Comparison of ENCODE assay signal across 8 cellular contexts in the genomic region with DNA sequence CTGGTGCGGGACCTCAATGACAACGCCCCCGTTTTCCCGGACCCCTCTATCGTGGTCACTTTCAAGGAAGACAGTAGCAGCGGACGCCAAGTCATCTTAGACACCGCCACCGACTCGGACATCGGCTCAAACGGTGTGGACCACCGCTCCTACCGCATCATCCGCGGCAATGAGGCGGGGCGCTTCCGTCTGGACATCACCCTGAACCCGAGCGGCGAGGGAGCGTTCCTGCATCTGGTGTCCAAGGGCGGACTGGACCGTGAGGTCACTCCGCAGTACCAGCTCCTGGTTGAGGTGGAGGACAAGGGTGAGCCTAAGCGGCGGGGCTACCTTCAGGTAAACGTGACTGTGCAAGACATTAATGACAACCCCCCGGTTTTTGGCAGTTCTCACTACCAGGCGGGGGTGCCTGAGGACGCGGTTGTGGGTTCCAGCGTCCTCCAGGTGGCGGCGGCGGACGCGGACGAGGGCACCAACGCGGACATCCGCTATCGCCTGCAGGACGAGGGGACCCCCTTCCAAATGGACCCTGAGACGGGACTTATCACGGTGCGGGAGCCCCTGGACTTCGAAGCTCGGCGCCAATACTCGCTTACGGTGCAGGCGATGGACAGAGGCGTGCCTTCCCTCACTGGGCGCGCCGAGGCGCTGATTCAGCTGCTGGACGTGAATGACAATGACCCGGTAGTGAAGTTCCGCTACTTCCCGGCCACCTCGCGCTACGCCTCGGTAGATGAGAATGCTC. TPM values are rescaled to one million over a fixed set of nuclear protein-coding genes. Genes with fewer than 3 reads are reported as not detected.
DNase-seq lines count a peak whose midpoint lies in the region; ATAC-seq and TF ChIP-seq lines count a peak whose summit lies in the region.

No MANE protein-coding gene starts in this region.

- no peaks in the 10 kb centered on the region for H3K27me3 Mint-ChIP-seq in Calu3 (ENCODE audit: unreplicated experiment)

- CTCF ChIA-PET in Calu3 (lab: Charles Lee), result interaction anchor here (0.6 kb wide), 1 partner anchor 16 kb away, joined by 3 read pairs; no protein-coding TSS in a partner anchor

- no peaks in the 10 kb centered on the region for H3K4me1 Mint-ChIP-seq in Calu3 (ENCODE audit: low read depth, unreplicated experiment)

- peaks cover 35% of the 10 kb centered on the region for H3K36me3 ChIP-seq in MG63
- no peaks in the 10 kb centered on the region for H3K36me3 ChIP-seq in lung (ENCODE audit: control insufficient read depth in 2 of 2, insufficient read depth in 2 of 2, low read length in 2 of 2)
- no peaks in the 10 kb centered on the region for H3K36me3 ChIP-seq in testis (ENCODE audit: low read depth, missing control alignments)

- BruUV-seq in Calu3 (replicated peaks; lab: Mats Ljungman, UMichigan), result no TSS peak

- no peak for TF ChIP-seq CTCF in Calu3 (IDR thresholded peaks at IDR 0.05; ENCODE audit: unreplicated experiment)
- no peak for TF ChIP-seq CTCF in lung (IDR thresholded peaks at IDR 0.05; ENCODE audit: control extremely low read depth, extremely low read depth)
- TF ChIP-seq CTCF in testis (IDR thresholded peaks at IDR 0.05), result peak in 1 of 3 experiments; percentile 15

- H3K9me3 ChIP-seq in MG63, result no peaks in the 10 kb centered on the region
- H3K9me3 ChIP-seq in lung (ENCODE audit: control insufficient read depth in 2 of 2, insufficient read depth in 1 of 2, low read length in 1 of 2), result no peaks in the 10 kb centered on the region
- H3K9me3 ChIP-seq in testis, result no peaks in the 10 kb centered on the region

- H3K4me3 Mint-ChIP-seq in Calu3 (ENCODE audit: low read depth, unreplicated experiment), result peak overlapping the region; percentile 96

- ATAC-seq in lung (ENCODE audit: insufficient read depth, low FRiP score) (no peak), HG02884 (IDR thresholded peaks at IDR 0.05; ENCODE audit: unreplicated experiment) (no peak)

- peaks cover 37% of the 10 kb centered on the region for H3K36me3 Mint-ChIP-seq in Calu3 (ENCODE audit: insufficient read depth, unreplicated experiment)

- H3K4me3 ChIP-seq in MG63 (peak overlapping the region; percentile 88), lung (peak overlapping the region; percentile 77), testis (peak overlapping the region; percentile 80 to 87)

- no peaks in the 10 kb centered on the region for H3K27me3 ChIP-seq in MG63
- H3K27me3 ChIP-seq in lung (ENCODE audit: control insufficient read depth, insufficient read depth), result no peaks in the 10 kb centered on the region
- H3K27me3 ChIP-seq in testis, result no peaks in the 10 kb centered on the region

- peak overlapping the region; percentile 41 to 52 for H3K27ac ChIP-seq in lung (ENCODE audit: low read depth in 1 of 2, low read length in 1 of 2)
- peak overlapping the region in 1 of 2 donors; percentile 33 for H3K27ac ChIP-seq in testis

- TF ChIP-seq POLR2A in testis (IDR thresholded peaks at IDR 0.05), result no peak

- no peak overlapping the region for H3K27ac Mint-ChIP-seq in Calu3 (ENCODE audit: unreplicated experiment)

- WGBS in lung, 2 donors, result 1 to 2% methylated on average over 67 of the region's 67 CpGs
- 0 to 1% methylated on average over 21 to 66 of the region's 67 CpGs for WGBS in testis, 2 donors

- H3K4me1 ChIP-seq in lung (ENCODE audit: control insufficient read depth in 2 of 2, insufficient read depth in 2 of 2, low read length in 2 of 2) (peaks cover 6 to 17% of the 10 kb centered on the region in 2 donors), testis (peaks cover 13% of the 10 kb centered on the region)

- DNase-seq in Calu3 (peak; percentile 3), MG63 (peak; percentile 41), dermis blood vessel endothelial cell (peak; percentile 55), lung (ENCODE audit: low spot score) (peak; percentile 34), testis (peak; percentile 69), MV-4-11 (lab: John Stamatoyannopoulos, UW) (no peak), foreskin melanocyte (no peak)

- intact Hi-C loops in Calu3 (cut with micrococcal nuclease; ENCODE audit: unreplicated experiment), result loop anchor here (5.0 to 10.0 kb wide), 4 partner anchors 75 to 1090 kb away; no protein-coding TSS in a partner anchor
- intact Hi-C loops in testis (cut with DNase I; ENCODE audit: low total_unique reads), result no loop called here

- H3K9me3 Mint-ChIP-seq in Calu3 (ENCODE audit: low read depth, unreplicated experiment), result no peaks in the 10 kb centered on the region

RNA-seq across cellular contexts. Expression of a gene that starts 2.2 kb away (rescaled TPM):
- total RNA-seq in Calu3 (2022) (4.6 and 4.7 TPM in 2 replicates), dermis blood vessel endothelial cell (69.6 and 120 TPM in 2 replicates), lung (100 to 1,000 TPM in 1 of 2 donors, 10 to 100 TPM in 1; 18.1 to 105 TPM), testis (1 to 10 TPM; 6.5 to 8.9 TPM)
- 4.1 and 5.6 TPM in 2 replicates for total RNA-seq in MG63 (2014; rRNA removed; shearing (Covaris generic); ENCODE audit: low replicate concordance)
- polyA plus RNA-seq in lung (1 to 10 TPM; 1.1 to 2.6 TPM), testis (ENCODE audit: insufficient read depth, low read depth, low replicate concordance) (2.8 TPM)

Comparison
In these comparisons a context has a peak if more than half of its experiments do, and no peak if none do; other contexts are left out.
1. DNase-seq: peak in Calu3 (single experiment), MG63 (single experiment), dermis blood vessel endothelial cell (single experiment), lung (single experiment) and testis (single experiment); none in MV-4-11 (single experiment) and foreskin melanocyte (single experiment).
2. Peak in every context shown above with its lines, with median percentiles within 50 percentile points of each other: H3K4me3 ChIP-seq.